In genomic region chr12:12331896-12332295, GRCh38 we compare ENCODE assay signal across 16 cellular contexts. TPM values are rescaled to one million over a fixed set of nuclear protein-coding genes. Genes with fewer than 3 reads are reported as not detected.
DNase-seq lines count a peak whose midpoint lies in the region; ATAC-seq and TF ChIP-seq lines count a peak whose summit lies in the region.
"Had no signal": no experiment of that assay in that cellular context is flagged by ENCODE, and none has a peak within 500 bp of the region (broad histone marks: within the 10 kb centered on the region; RNA-seq: fewer than 3 reads in every experiment).

No MANE protein-coding gene starts in this region.

- TF ChIP-seq CTCF in VCaP (conservative IDR thresholded peaks at IDR 0.05) = no peak
- no peak for TF ChIP-seq CTCF in thyroid gland (IDR thresholded peaks at IDR 0.05)

- intact Hi-C loops in thyroid gland (cut with DNase I) = loop anchor here (5.0 to 10.0 kb wide), 3 partner anchors 67 to 757 kb away; partner anchors contain the start of gene LRP6

- no peaks in the 10 kb centered on the region for H3K9me3 ChIP-seq in thyroid gland
- H3K9me3 ChIP-seq: BE2C, sigmoid colon, tibial nerve had no signal

- no peaks in the 10 kb centered on the region for H3K27me3 ChIP-seq in thyroid gland
- H3K27me3 ChIP-seq: BE2C, sigmoid colon, tibial nerve had no signal

- TF ChIP-seq POLR2A in thyroid gland (IDR thresholded peaks at IDR 0.05) = no peak

- DNase-seq in DMS153 (lab: John Stamatoyannopoulos, UW) = peak; percentile 63
- no peak for DNase-seq in DMS153 treated with DMSO at 0.1 percent for 48 hours (lab: John Stamatoyannopoulos, UW; ENCODE audit: unreplicated experiment)
- peak; percentile 80 for DNase-seq in left kidney (ENCODE audit: low read depth, low spot score)
- DNase-seq in thyroid gland = peak; percentile 46
- DNase-seq in germinal center (ENCODE audit: low spot score) = no peak
- no peak for DNase-seq in cerebellar cortex (ENCODE audit: low spot score)
- DNase-seq: activated effector memory CD4-positive, alpha-beta T cell treated with anti-CD3 and anti-CD28 coated beads, Interleukin-2, amount 50 U/mL, for 16 hours; SHP77 treated with DMSO at 0.1 percent for 48 hours; sigmoid colon; stimulated activated CD4-positive, alpha-beta T cell treated with anti-CD3 and anti-CD28 coated beads, Interleukin-4, amount 100 ng/mL, for 1 hour had no signal

- H3K36me3 ChIP-seq in thyroid gland = no peaks in the 10 kb centered on the region
- H3K36me3 ChIP-seq: BE2C had no signal

- peak overlapping the region; percentile 57 for H3K27ac ChIP-seq in VCaP
- peak overlapping the region; percentile 23 to 66 (median 52) for H3K27ac ChIP-seq in thyroid gland
- H3K27ac ChIP-seq: 22Rv1, sigmoid colon, tibial nerve had no signal

- ATAC-seq in HG02970 (IDR thresholded peaks at IDR 0.05; ENCODE audit: low FRiP score, unreplicated experiment) = no peak
- ATAC-seq: HCT116 had no signal

- peaks cover 25 to 32% of the 10 kb centered on the region in 2 donors for H3K4me1 ChIP-seq in thyroid gland
- H3K4me1 ChIP-seq: BE2C had no signal

- 20 to 33% methylated on average over 1 of the region's 1 CpG for WGBS in thyroid gland, 2 donors

- H3K4me3 ChIP-seq in thyroid gland (replicated peaks in 1 of 3) = no peak overlapping the region
- H3K4me3 ChIP-seq: sigmoid colon, tibial nerve had no signal

RNA-seq across cellular contexts. Expression of gene MANSC1, which starts 18.1 kb away (rescaled TPM):
- total RNA-seq in thyroid gland = 10 to 100 TPM; 15.3 to 59.0 (median 37.5) TPM

RNA-seq across cellular contexts. Expression of gene BORCS5, which starts 25.0 kb away (rescaled TPM):
- 10 to 100 TPM; 10.3 to 23.7 (median 19.6) TPM for total RNA-seq in thyroid gland

Comparison
In these comparisons a context has a peak if more than half of its experiments do, and no peak if none do; other contexts are left out.
1. DNase-seq: peak in DMS153 (single experiment), left kidney (single experiment) and thyroid gland (2 of 2); none in DMS153 treated with DMSO at 0.1 percent for 48 hours (single experiment), germinal center (single experiment) and cerebellar cortex (single experiment).